8 cellular contexts compared by ENCODE assay signal in the genomic region with DNA sequence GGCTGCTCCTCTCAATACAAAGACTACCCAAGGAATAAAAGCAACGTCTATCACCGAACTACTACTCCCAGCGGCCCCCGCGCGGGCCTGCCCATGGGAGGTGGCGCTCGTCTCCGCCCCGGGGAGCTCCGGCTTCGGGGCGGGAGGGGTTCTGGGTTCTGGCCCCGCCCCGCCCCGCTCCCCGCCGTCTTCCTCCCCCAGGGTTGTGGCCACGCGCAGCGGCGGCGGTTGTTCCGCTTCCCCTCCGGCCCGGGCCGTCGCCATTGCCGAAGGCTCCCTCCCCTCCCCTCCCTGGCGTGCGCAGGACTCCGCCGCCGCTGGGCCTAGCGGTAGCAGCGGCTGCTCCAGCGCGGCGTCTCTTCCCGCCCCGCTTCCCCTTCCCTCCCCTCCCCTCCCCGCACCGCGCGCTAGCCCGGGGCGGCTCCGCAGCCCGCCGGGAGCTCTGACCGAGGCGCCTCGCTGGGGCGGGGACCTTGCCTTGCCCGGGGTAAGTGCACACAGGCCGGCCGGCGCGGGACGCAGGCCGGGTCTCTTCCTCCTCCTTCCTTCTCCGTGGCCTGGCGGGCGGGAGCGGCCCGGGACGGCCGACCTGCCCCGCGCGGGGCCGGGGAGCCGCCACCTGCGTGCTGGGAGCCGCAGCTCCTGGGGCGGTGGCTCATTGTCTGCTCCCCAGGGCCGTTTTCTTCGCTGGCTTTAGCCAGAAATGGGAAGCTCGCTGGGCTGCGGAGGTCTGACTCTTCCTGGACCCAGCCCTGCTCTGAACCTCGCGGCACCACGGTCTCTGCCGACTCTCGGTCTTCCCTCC. TPM values are rescaled to one million over a fixed set of nuclear protein-coding genes. Genes with fewer than 3 reads are reported as not detected.
DNase-seq lines count a peak whose midpoint lies in the region; ATAC-seq and TF ChIP-seq lines count a peak whose summit lies in the region.

A gene (plus strand): TSS at position 187 of the 805 bp plus-strand sequence. CDS start 42,790 bp downstream, outside the sequence.

- peak within 1 kb of the TSS; percentile 82 to 99 (median 91) for H3K4me3 ChIP-seq in heart right ventricle
- H3K4me3 ChIP-seq in transverse colon: peak within 1 kb of the TSS; percentile 92 to 95 (median 94)

- TF ChIP-seq CTCF in heart right ventricle (IDR thresholded peaks at IDR 0.05) (peak in 3 of 9 donors; percentile 25 to 37 (median 29)), transverse colon (IDR thresholded peaks at IDR 0.05) (peak in 1 of 5 experiments; percentile 11)

- no peaks in the 10 kb centered on the region for H3K27me3 ChIP-seq in heart right ventricle
- no peaks in the 10 kb centered on the region for H3K27me3 ChIP-seq in transverse colon

- no peaks in the 10 kb centered on the region for H3K27me3 Mint-ChIP-seq in T-helper 17 cell

- peaks cover 0 to under 1% (median 0%) of the 10 kb centered on the region in 9 donors for H3K36me3 ChIP-seq in heart right ventricle
- no peaks in the 10 kb centered on the region for H3K36me3 ChIP-seq in transverse colon

- TF ChIP-seq EP300 in transverse colon (IDR thresholded peaks at IDR 0.05; ENCODE audit: low read depth): no peak

- H3K27ac ChIP-seq in heart right ventricle (peak within 1 kb of the TSS; percentile 96 to 99 (median 98)), transverse colon (peak within 1 kb of the TSS; percentile 99 to 100 (median 99))

- TF ChIP-seq POLR2A in GM15510 (IDR thresholded peaks at IDR 0.05; ENCODE audit: borderline replicate concordance, extremely low read depth, insufficient read length): peak; percentile 77
- peak; percentile 80 for TF ChIP-seq POLR2A in transverse colon (IDR thresholded peaks at IDR 0.05)

- peak; percentile 91 for ATAC-seq in HG02885 (IDR thresholded peaks at IDR 0.05; ENCODE audit: poor library complexity, unreplicated experiment)
- peak; percentile 89 for ATAC-seq in T-helper 17 cell
- peak; percentile 97 to 99 (median 98) for ATAC-seq in heart right ventricle

- intact Hi-C loops in heart right ventricle (cut with DNase I): loop anchor here in 2 of 10 donors (5.0 kb wide), 2 partner anchors 72 to 202 kb away; a partner anchor contains a TSS
- intact Hi-C loops in posterior cingulate gyrus (cut with DNase I): loop anchor here (5.0 kb wide), 1 partner anchor 127 kb away; a partner anchor contains a TSS
- intact Hi-C loops in transverse colon (cut with DNase I; ENCODE audit: low total_unique reads): no loop called here

- H3K4me3 Mint-ChIP-seq in T-helper 17 cell: peak within 1 kb of the TSS; percentile 99

- H3K9me3 ChIP-seq in T-helper 17 cell (ENCODE audit: control insufficient read depth, low read length, poor library complexity, severe bottlenecking) (no peaks in the 10 kb centered on the region), heart right ventricle (peaks cover 0 to 4% (median 0%) of the 10 kb centered on the region in 11 donors), transverse colon (no peaks in the 10 kb centered on the region)

- H3K27ac Mint-ChIP-seq in T-helper 17 cell: peak within 1 kb of the TSS; percentile 99

- 1% methylated on average over 70 to 85 of the region's 85 CpGs for WGBS in heart right ventricle, 2 donors
- WGBS in transverse colon (ENCODE audit: low coverage in 1 of 2), 2 donors: 0 to 1% methylated on average over 2 to 49 of the region's 85 CpGs

- H3K4me1 Mint-ChIP-seq in T-helper 17 cell: peaks cover 25% of the 10 kb centered on the region

- DNase-seq in NCI-H187 treated with DMSO at 0.1 percent for 48 hours (lab: John Stamatoyannopoulos, UW) (peak; percentile 61), T-helper 17 cell (peak; percentile 87 to 93 (median 91)), amniotic stem cell (lab: John Stamatoyannopoulos, UW) (peak; percentile 76), heart right ventricle (peak; percentile 93 to 94), posterior cingulate gyrus (peak; percentile 87 to 99 (median 94)), transverse colon (peak; percentile 95)

- H3K4me1 ChIP-seq in heart right ventricle: peaks cover 0 to 39% (median 17%) of the 10 kb centered on the region in 9 donors
- peaks cover 5 to 32% (median 16%) of the 10 kb centered on the region in 4 donors for H3K4me1 ChIP-seq in transverse colon

- peaks cover 3% of the 10 kb centered on the region for H3K36me3 Mint-ChIP-seq in T-helper 17 cell (ENCODE audit: low read depth)

- in situ Hi-C loops in transverse colon (cut with MboI; ENCODE audit: low pct_ligation_motif_present in 1 of 4, low pct_unique_long_range_greater_than_20kb in 1 of 4, low sequenced_read_pairs in 3 of 4): no loop called here

RNA-seq across cellular contexts. Expression of the gene that starts here (rescaled TPM):
- total RNA-seq in T-helper 17 cell (10 to 100 TPM; 70.6 to 80.0 TPM), heart right ventricle (10 to 100 TPM; 44.0 to 62.2 (median 54.7) TPM), transverse colon (10 to 100 TPM; 16.3 to 54.5 (median 36.7) TPM)
- polyA plus RNA-seq in heart right ventricle: 10 to 100 TPM; 14.5 to 23.0 TPM

Comparison
In these comparisons a context has a peak if more than half of its experiments do, and no peak if none do; other contexts are left out.
1. Peak in every context shown above with its lines: DNase-seq, ATAC-seq, H3K4me3 ChIP-seq and H3K27ac ChIP-seq.